ENCODE assay signal across 1 cellular context in the genomic region with DNA sequence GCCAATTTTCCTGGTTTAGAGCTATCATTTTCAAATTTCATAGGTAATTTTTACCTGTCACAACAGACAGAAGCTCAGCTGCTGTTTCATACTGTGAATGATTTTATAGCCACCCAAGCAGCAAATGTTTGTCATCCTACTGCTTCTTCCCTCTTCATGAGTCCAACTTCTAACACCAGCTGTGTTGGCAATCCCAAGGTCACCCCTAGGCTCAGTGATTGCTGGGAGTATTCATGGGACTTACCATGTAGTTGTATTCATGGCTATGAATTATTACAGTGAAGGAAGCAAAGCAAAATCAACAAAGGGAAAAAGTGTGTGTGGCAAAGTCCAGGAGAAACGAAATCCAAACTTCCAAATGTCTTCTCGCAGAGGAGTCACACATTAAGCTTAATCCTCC.
TF ChIP-seq lines count a peak whose summit lies in the region.

No MANE protein-coding gene starts in this region.

TF ChIP-seq in HEK293T, 16 proteins besides CTCF, POLR2A, EP300 and RAD21 (continued from another document):
- no peak for TF ChIP-seq HDGF (IDR thresholded peaks at IDR 0.05; ENCODE audit: borderline replicate concordance)
